12 cellular contexts compared by ENCODE assay signal in genomic region chr10:121310151-121310711, GRCh38.
DNase-seq lines count a peak whose midpoint lies in the region; ATAC-seq and TF ChIP-seq lines count a peak whose summit lies in the region.
"Had no signal": no experiment of that assay in that cellular context is flagged by ENCODE, and none has a peak within 500 bp of the region (broad histone marks: within the 10 kb centered on the region; RNA-seq: fewer than 3 reads in every experiment).

No MANE protein-coding gene starts in this region.

- peak overlapping the region; percentile 37 for H3K27ac Mint-ChIP-seq in Caco-2 (ENCODE audit: unreplicated experiment)
- H3K27ac Mint-ChIP-seq: activated naive CD4-positive, alpha-beta T cell treated with anti-CD3 and anti-CD28 coated beads for 36 hours; B cell had no signal

- no peak overlapping the region for H3K4me3 Mint-ChIP-seq in Caco-2 (ENCODE audit: unreplicated experiment)
- H3K4me3 Mint-ChIP-seq: activated naive CD4-positive, alpha-beta T cell treated with anti-CD3 and anti-CD28 coated beads for 36 hours; B cell had no signal

- H3K27me3 Mint-ChIP-seq in Caco-2 (ENCODE audit: insufficient read depth, unreplicated experiment), result no peaks in the 10 kb centered on the region

- no peak overlapping the region; the same call in 1 of the 2 replicates for H2AFZ ChIP-seq in KMS-11 (ENCODE audit: low read depth)

- no peaks in the 10 kb centered on the region for H3K36me3 Mint-ChIP-seq in Caco-2 (ENCODE audit: insufficient read depth, unreplicated experiment)

- peaks cover 30% of the 10 kb centered on the region for H3K9me3 Mint-ChIP-seq in Caco-2 (ENCODE audit: unreplicated experiment)

- peaks cover 36% of the 10 kb centered on the region for H3K4me1 Mint-ChIP-seq in Caco-2 (ENCODE audit: low read depth, unreplicated experiment)
- H3K4me1 Mint-ChIP-seq: B cell had no signal

- TF ChIP-seq CTCF in Caco-2 (IDR thresholded peaks at IDR 0.05; ENCODE audit: insufficient read depth in 1 of 2, low read depth in 1 of 2, low read length in 1 of 2, severe bottlenecking in 1 of 2, unreplicated experiment in 1 of 2) (no peak), KMS-11 (conservative IDR thresholded peaks at IDR 0.05; ENCODE audit: low read depth, low read length) (no peak), heart right ventricle (IDR thresholded peaks at IDR 0.05) (no peak), right atrium auricular region (IDR thresholded peaks at IDR 0.05) (no peak)

- no peaks in the 10 kb centered on the region for H4K20me1 ChIP-seq in KMS-11 (ENCODE audit: insufficient read depth)

- ATAC-seq in left colon, result peak; percentile 59
- no peak for ATAC-seq in Right ventricle myocardium superior (ENCODE audit: poor library complexity)
- ATAC-seq in heart right ventricle, result no peak
- ATAC-seq in GM19455 (IDR thresholded peaks at IDR 0.05; ENCODE audit: unreplicated experiment), result no peak

- CTCF ChIA-PET in Caco-2 (lab: Charles Lee), result interaction anchor here (0.5 kb wide), 1 partner anchor 1146 kb away, joined by 3 read pairs; no protein-coding TSS in a partner anchor

- H3K4me1 ChIP-seq in Caco-2 (peaks cover 32% of the 10 kb centered on the region), KMS-11 (ENCODE audit: low read depth, poor library complexity, severe bottlenecking) (peaks cover 12% of the 10 kb centered on the region), heart right ventricle (no peaks in the 10 kb centered on the region), right atrium auricular region (peaks cover 0 to 7% of the 10 kb centered on the region in 2 donors)

- H3K9me3 ChIP-seq in Caco-2, result peaks cover 4% of the 10 kb centered on the region; the same call in 1 of the 2 replicates
- no peaks in the 10 kb centered on the region for H3K9me3 ChIP-seq in heart right ventricle
- no peaks in the 10 kb centered on the region for H3K9me3 ChIP-seq in right atrium auricular region

- peak overlapping the region; percentile 16; the same call in 1 of the 2 replicates for H3K4me2 ChIP-seq in KMS-11

- H3K4me3 ChIP-seq in Caco-2 (ENCODE audit: low read depth, low read length), result no peak overlapping the region
- no peak overlapping the region for H3K4me3 ChIP-seq in KMS-11 (IDR thresholded peaks at IDR 0.05; ENCODE audit: insufficient read depth, low read depth, low read length)
- no peak overlapping the region for H3K4me3 ChIP-seq in heart right ventricle
- no peak overlapping the region for H3K4me3 ChIP-seq in right atrium auricular region

- H3K36me3 ChIP-seq in Caco-2 (ENCODE audit: control insufficient read depth, insufficient read depth, low read length) (no peaks in the 10 kb centered on the region; the same call in 1 of the 2 replicates), KMS-11 (ENCODE audit: insufficient read depth) (no peaks in the 10 kb centered on the region), heart right ventricle (no peaks in the 10 kb centered on the region), right atrium auricular region (no peaks in the 10 kb centered on the region)

- POLR2A ChIA-PET in Caco-2 (lab: Charles Lee), result no interaction called here

- DNase-seq in Caco-2 (no peak), SW480 (ENCODE audit: low spot score) (peak; percentile 27), left colon (no peak), Right ventricle myocardium superior (no peak), heart right ventricle (no peak), right atrium auricular region (ENCODE audit: low spot score) (no peak)
- DNase-seq: activated CD4-positive, alpha-beta T cell treated with anti-CD3 and anti-CD28 coated beads, Interleukin-2, amount 50 U/mL, for 48 hours; activated naive CD4-positive, alpha-beta T cell treated with anti-CD3 and anti-CD28 coated beads for 36 hours; dermis blood vessel endothelial cell had no signal

- no peak overlapping the region for H3K27ac ChIP-seq in KMS-11
- H3K27ac ChIP-seq in heart right ventricle, result no peak overlapping the region
- H3K27ac ChIP-seq in right atrium auricular region, result no peak overlapping the region

- no peaks in the 10 kb centered on the region for H3K27me3 ChIP-seq in Caco-2 (replicated peaks; ENCODE audit: control insufficient read depth, insufficient read depth, low read length)
- no peaks in the 10 kb centered on the region for H3K27me3 ChIP-seq in KMS-11 (ENCODE audit: insufficient read depth, low read depth)
- peaks cover 0 to 23% (median 0%) of the 10 kb centered on the region in 7 donors for H3K27me3 ChIP-seq in heart right ventricle
- no peaks in the 10 kb centered on the region for H3K27me3 ChIP-seq in right atrium auricular region

- H3K79me2 ChIP-seq in KMS-11 (ENCODE audit: insufficient read depth, low read depth), result no peaks in the 10 kb centered on the region

- no peak overlapping the region for H3K9ac ChIP-seq in KMS-11

- intact Hi-C loops in Caco-2 (cut with micrococcal nuclease; ENCODE audit: unreplicated experiment), result no loop called here
- intact Hi-C loops in left colon (cut with DNase I, micrococcal nuclease), result no loop called here
- intact Hi-C loops in Right ventricle myocardium superior (cut with DNase I), result no loop called here
- intact Hi-C loops in heart right ventricle (cut with DNase I), result no loop called here

- 55 to 57% methylated on average over 9 of the region's 9 CpGs for WGBS in heart right ventricle, 2 donors

- no TSS peak for BruUV-seq in Caco-2 (replicated peaks; lab: Mats Ljungman, UMichigan)
